ENCODE assay signal across 25 cellular contexts in the genomic region with DNA sequence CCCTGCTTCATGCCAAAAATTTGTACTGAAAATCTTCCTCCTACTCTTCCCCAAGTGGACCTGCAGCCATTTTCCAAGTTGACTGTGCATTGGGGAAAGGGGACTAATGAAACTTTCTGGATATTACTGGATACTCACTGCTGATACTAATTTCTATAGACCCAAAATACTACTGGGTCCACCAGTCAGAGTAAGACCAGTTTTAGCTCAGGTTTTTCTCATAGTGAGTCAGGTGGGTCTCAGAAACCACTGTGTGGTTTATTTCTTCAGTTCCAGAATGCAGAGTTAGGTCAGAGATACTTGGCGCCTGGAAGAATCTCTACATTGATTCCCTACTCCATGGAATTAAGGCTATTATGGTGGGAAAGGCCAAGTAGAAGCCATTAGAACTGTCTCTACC.
"Had no signal": no experiment of that assay in that cellular context is flagged by ENCODE, and none has a peak within 500 bp of the region (broad histone marks: within the 10 kb centered on the region; RNA-seq: fewer than 3 reads in every experiment).

No MANE protein-coding gene starts in this region.

- H3K4me2 ChIP-seq: neural progenitor cell had no signal

- H3K4me3 ChIP-seq: neural progenitor cell, ovary, psoas muscle, right lobe of liver, sigmoid colon, stomach, thoracic aorta, thyroid gland, tibial nerve, upper lobe of left lung, vagina had no signal

- DNase-seq: natural killer cell; occipital lobe; ovary; posterior cingulate gyrus; psoas muscle; right cardiac atrium; right lobe of liver; sigmoid colon; small intestine; stimulated activated CD4-positive, alpha-beta T cell treated with anti-CD3 and anti-CD28 coated beads, Interleukin-15, amount 100 ng/mL, for 24 hours; stimulated activated CD4-positive, alpha-beta T cell treated with anti-CD3 and anti-CD28 coated beads, Interleukin-2, amount 100 ng/mL, for 24 hours; stimulated activated CD4-positive, alpha-beta T cell treated with anti-CD3 and anti-CD28 coated beads, Interleukin-2, amount 100 ng/mL, for 48 hours; stimulated activated CD4-positive, alpha-beta T cell treated with anti-CD3 and anti-CD28 coated beads, Interleukin-4, amount 100 ng/mL, for 24 hours; stimulated activated naive B cell treated with anti-CD40 and anti-IgM and Interleukin-4, amounts not matched to agents 10 μg/mL and 1 μg/mL and 100 μg/mL, for 72 hours; stimulated activated naive CD4-positive, alpha-beta T cell treated with Interleukin-2 at 50 U/mL for 16 hours; stomach; thyroid gland; trophoblast cell; upper lobe of left lung had no signal

- H3K79me2 ChIP-seq: parathyroid adenoma had no signal

- H3K27ac ChIP-seq: neural progenitor cell, ovary, parathyroid adenoma, psoas muscle, right lobe of liver, sigmoid colon, stomach, thoracic aorta, thyroid gland, tibial nerve, upper lobe of left lung, vagina had no signal

- H3K9ac ChIP-seq: neural progenitor cell, parathyroid adenoma had no signal

- H3K36me3 ChIP-seq: neural progenitor cell, ovary, right lobe of liver, sigmoid colon, stomach, thoracic aorta, thyroid gland, tibial nerve, upper lobe of left lung, vagina had no signal

- ATAC-seq: natural killer cell; psoas muscle; right cardiac atrium; right lobe of liver; stimulated activated effector memory CD8-positive, alpha-beta T cell treated with anti-CD3 and anti-CD28 coated beads, Interleukin-12 subunit alpha, Interleukin-12 subunit beta, amount 100 ng/mL, for 72 hours; stimulated activated naive B cell treated with anti-CD40 and anti-IgM and Interleukin-4, amounts not matched to agents 10 μg/mL and 1 μg/mL and 100 μg/mL, for 72 hours had no signal

- H3K4me1 ChIP-seq: parathyroid adenoma, psoas muscle, right lobe of liver, sigmoid colon, stomach, tibial nerve, upper lobe of left lung, vagina had no signal

- H3K27me3 ChIP-seq: neural progenitor cell, ovary, right lobe of liver, sigmoid colon, stomach, thyroid gland, tibial nerve, upper lobe of left lung, vagina had no signal

- H3K9me3 ChIP-seq: ovary, psoas muscle, right lobe of liver, sigmoid colon, stomach, thoracic aorta, thyroid gland, tibial nerve, upper lobe of left lung, vagina had no signal

- H2AFZ ChIP-seq: neural progenitor cell, parathyroid adenoma had no signal
